Comparison of ENCODE assay signal across 20 cellular contexts in the genomic region with DNA sequence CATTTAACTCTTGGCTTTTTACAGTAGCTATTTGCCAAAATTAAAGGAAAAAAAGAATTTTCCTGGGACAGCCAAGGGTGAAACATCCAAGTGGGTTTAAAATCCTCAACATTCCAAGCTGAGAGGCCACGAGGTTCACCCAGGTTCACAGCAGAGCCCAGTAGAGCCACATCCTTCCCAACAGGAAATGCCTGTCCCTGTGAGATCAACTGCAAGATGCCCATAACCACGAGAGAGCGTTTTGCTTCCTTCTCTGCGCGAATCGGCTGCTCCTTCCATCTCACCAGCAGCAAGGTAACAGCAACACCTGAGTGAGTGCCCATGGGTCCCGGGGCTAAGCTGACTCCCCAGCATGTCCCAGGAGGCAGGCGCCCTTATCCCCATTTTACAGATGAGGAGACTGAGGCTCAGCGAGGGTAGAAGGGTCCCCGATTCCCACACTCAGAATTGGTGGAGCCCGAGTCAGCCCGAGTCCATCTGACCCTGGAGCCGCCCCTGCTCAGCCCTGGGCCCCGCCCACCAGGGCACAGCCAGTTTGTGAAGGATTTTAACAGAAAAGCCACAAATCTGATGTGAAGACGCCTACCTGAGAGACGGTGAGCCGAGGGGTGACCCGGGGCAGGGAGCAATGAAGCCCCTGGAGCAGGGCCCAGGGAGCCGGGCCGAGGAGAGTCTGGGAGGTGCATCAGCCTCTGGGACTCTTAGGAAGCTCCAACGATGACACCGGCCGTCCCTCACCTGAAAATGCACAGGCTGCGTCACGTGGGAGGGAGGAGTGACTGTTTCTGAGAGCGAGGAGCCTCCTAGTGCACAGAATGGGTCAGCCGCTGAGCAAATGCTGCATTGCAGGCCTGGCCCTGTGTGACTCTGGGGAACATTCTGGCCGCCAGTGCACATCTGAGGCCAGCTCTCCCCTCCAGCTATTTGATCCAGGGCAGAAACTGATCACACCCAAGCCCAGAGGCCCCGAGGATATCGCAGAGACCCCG.
DNase-seq lines count a peak whose midpoint lies in the region; ATAC-seq, FAIRE-seq and TF ChIP-seq lines count a peak whose summit lies in the region.
"Had no signal": no experiment of that assay in that cellular context is flagged by ENCODE, and none has a peak within 500 bp of the region (broad histone marks: within the 10 kb centered on the region; RNA-seq: fewer than 3 reads in every experiment).

No MANE protein-coding gene starts in this region.

- H3K27me3 ChIP-seq in PC-3 (ENCODE audit: low read length) = peaks cover 35% of the 10 kb centered on the region
- H3K27me3 ChIP-seq in H1 (replicated peaks in 1 of 4; ENCODE audit: control insufficient read depth in 3 of 4, extremely low read depth in 1 of 4, insufficient read depth in 3 of 4, low read length in 3 of 4) = no peaks in the 10 kb centered on the region

- H2BK5ac ChIP-seq in H1 (ENCODE audit: low read depth, low read length) = no peak overlapping the region

- no peak overlapping the region; the same call in 1 of the 2 replicates for H4K8ac ChIP-seq in H1 (ENCODE audit: extremely low read depth, insufficient read depth, low read length)

- H3K36me3 ChIP-seq in PC-3 (ENCODE audit: low read depth, low read length) (no peaks in the 10 kb centered on the region), H1 (ENCODE audit: control insufficient read depth in 2 of 4, insufficient read depth in 4 of 4, low read length in 3 of 4) (no peaks in the 10 kb centered on the region)
- H3K36me3 ChIP-seq: esophagus muscularis mucosa had no signal

- no peaks in the 10 kb centered on the region for H3K27me3 Mint-ChIP-seq in activated naive CD8-positive, alpha-beta T cell treated with anti-CD3 and anti-CD28 coated beads for 36 hours
- H3K27me3 Mint-ChIP-seq in activated naive CD8-positive, alpha-beta T cell treated with anti-CD3 and anti-CD28 coated beads, Interleukin-2, amount 50 U/mL, for 24 hours = peaks cover 3% of the 10 kb centered on the region
- no peaks in the 10 kb centered on the region for H3K27me3 Mint-ChIP-seq in activated T-cell treated with anti-CD3 and anti-CD28 coated beads, Interleukin-2, amount 50 U/mL, for 4 hours (ENCODE audit: low read depth)

- no peak overlapping the region for H2BK120ac ChIP-seq in H1 (replicated peaks; ENCODE audit: low read depth, low read length)

- H3K79me2 ChIP-seq in PC-3 (ENCODE audit: low read length) (no peaks in the 10 kb centered on the region), H1 (ENCODE audit: control insufficient read depth in 1 of 2, insufficient read depth in 2 of 2, low read length in 2 of 2) (no peaks in the 10 kb centered on the region; a peak in 2 of 4 replicates)

- H4K20me1 ChIP-seq in PC-3 (ENCODE audit: low read length) (no peaks in the 10 kb centered on the region), H1 (replicated peaks in 1 of 2; ENCODE audit: control insufficient read depth in 1 of 2, insufficient read depth in 2 of 2, low read length in 2 of 2) (no peaks in the 10 kb centered on the region)

- no peak for ATAC-seq in activated naive CD8-positive, alpha-beta T cell treated with anti-CD3 and anti-CD28 coated beads, Interleukin-2, amount 50 U/mL, for 24 hours
- ATAC-seq in PC-3 (peak; percentile 29; the same call in 1 of the 2 replicates), HG02973 (IDR thresholded peaks at IDR 0.05; ENCODE audit: unreplicated experiment) (no peak), HG03432 (IDR thresholded peaks at IDR 0.05; ENCODE audit: unreplicated experiment) (no peak)
- peak; percentile 43 for ATAC-seq in stimulated activated effector memory CD8-positive, alpha-beta T cell treated with anti-CD3 and anti-CD28 coated beads, Interleukin-12 subunit alpha, Interleukin-12 subunit beta, amount 100 ng/mL, for 72 hours
- no peak for ATAC-seq in activated T-cell treated with anti-CD3 and anti-CD28 coated beads, Interleukin-2, amount 50 U/mL, for 4 hours

- no peak for TF ChIP-seq POLR2A in H1 (IDR thresholded peaks at IDR 0.05; ENCODE audit: control extremely low read depth in 1 of 2, low read depth in 2 of 2, low read length in 2 of 2)

- no peak overlapping the region for H4K91ac ChIP-seq in H1 (replicated peaks; ENCODE audit: insufficient read length, low read length)

- no peak overlapping the region for H3K27ac Mint-ChIP-seq in activated naive CD8-positive, alpha-beta T cell treated with anti-CD3 and anti-CD28 coated beads for 36 hours
- no peak overlapping the region for H3K27ac Mint-ChIP-seq in activated naive CD8-positive, alpha-beta T cell treated with anti-CD3 and anti-CD28 coated beads, Interleukin-2, amount 50 U/mL, for 24 hours
- H3K27ac Mint-ChIP-seq in stimulated activated effector memory CD8-positive, alpha-beta T cell treated with anti-CD3 and anti-CD28 coated beads, Interleukin-12 subunit alpha, Interleukin-12 subunit beta, amount 100 ng/mL, for 72 hours = no peak overlapping the region
- H3K27ac Mint-ChIP-seq: naive B cell had no signal

- no peaks in the 10 kb centered on the region for H3K9me3 Mint-ChIP-seq in activated naive CD8-positive, alpha-beta T cell treated with anti-CD3 and anti-CD28 coated beads for 36 hours
- H3K9me3 Mint-ChIP-seq in activated naive CD8-positive, alpha-beta T cell treated with anti-CD3 and anti-CD28 coated beads, Interleukin-2, amount 50 U/mL, for 24 hours = no peaks in the 10 kb centered on the region
- H3K9me3 Mint-ChIP-seq in stimulated activated effector memory CD8-positive, alpha-beta T cell treated with anti-CD3 and anti-CD28 coated beads, Interleukin-12 subunit alpha, Interleukin-12 subunit beta, amount 100 ng/mL, for 72 hours = no peaks in the 10 kb centered on the region
- H3K9me3 Mint-ChIP-seq in activated T-cell treated with anti-CD3 and anti-CD28 coated beads, Interleukin-2, amount 50 U/mL, for 4 hours = no peaks in the 10 kb centered on the region
- H3K9me3 Mint-ChIP-seq: naive B cell had no signal

- H3K4me1 ChIP-seq in PC-3 (ENCODE audit: insufficient read depth, low read length) (no peaks in the 10 kb centered on the region), H1 (replicated peaks in 1 of 4; ENCODE audit: control insufficient read depth in 3 of 4, insufficient read depth in 4 of 4, low read length in 3 of 4) (no peaks in the 10 kb centered on the region; a peak in 1 of 7 replicates)
- H3K4me1 ChIP-seq: esophagus muscularis mucosa had no signal

- no peak for FAIRE-seq in H1 (lab: Jason Lieb, UNC)
- FAIRE-seq: bronchial epithelial cell, keratinocyte had no signal

- no peak overlapping the region for H4K5ac ChIP-seq in H1 (ENCODE audit: insufficient read length, low read depth, low read length)

- H3K9me3 ChIP-seq in PC-3 (ENCODE audit: low read length) (no peaks in the 10 kb centered on the region), H1 (ENCODE audit: insufficient read depth in 2 of 2, low read depth in 1 of 2, low read length in 1 of 2) (no peaks in the 10 kb centered on the region)
- H3K9me3 ChIP-seq: esophagus muscularis mucosa, SK-N-SH had no signal

- H3K4me3 ChIP-seq in PC-3 (ENCODE audit: low read length) = no peak overlapping the region
- H3K4me3 ChIP-seq in H1 (ENCODE audit: extremely low read depth in 1 of 4, insufficient read depth in 2 of 4, low read depth in 3 of 4, low read length in 4 of 4) = no peak overlapping the region
- H3K4me3 ChIP-seq: esophagus muscularis mucosa, PC-9 had no signal

- POLR2A ChIA-PET in PC-3 (lab: Charles Lee; ENCODE audit: unreplicated experiment) = no interaction called here
- POLR2A ChIA-PET in H1 (lab: Charles Lee; ENCODE audit: partially characterized antibody) = interaction anchor here (1.2 kb wide), 1 partner anchor 19 kb away, joined by 4 read pairs; no protein-coding TSS in a partner anchor

- peak overlapping the region; percentile 7; the same call in 1 of the 2 replicates for H3K18ac ChIP-seq in H1 (ENCODE audit: extremely low read depth, low read length)

- DNase-seq in activated naive CD8-positive, alpha-beta T cell treated with anti-CD3 and anti-CD28 coated beads for 36 hours = no peak
- DNase-seq in activated naive CD8-positive, alpha-beta T cell treated with anti-CD3 and anti-CD28 coated beads, Interleukin-2, amount 50 U/mL, for 24 hours = no peak
- peak; percentile 7 for DNase-seq in PC-3
- peak in 1 of 2 experiments; percentile 57 for DNase-seq in H1 (ENCODE audit: low read depth in 1 of 2, low spot score in 2 of 2)
- DNase-seq in stimulated activated effector memory CD8-positive, alpha-beta T cell treated with anti-CD3 and anti-CD28 coated beads, Interleukin-12 subunit alpha, Interleukin-12 subunit beta, amount 100 ng/mL, for 72 hours (ENCODE audit: low spot score in 2 of 2) = no peak
- DNase-seq in activated T-cell treated with anti-CD3 and anti-CD28 coated beads, Interleukin-2, amount 50 U/mL, for 4 hours = no peak
- DNase-seq: activated CD4-positive, alpha-beta T cell treated with anti-CD3 and anti-CD28 coated beads, Interleukin-2, amount 50 U/mL, for 48 hours; activated T-cell treated with anti-CD3 and anti-CD28 coated beads, Interleukin-2, amount 50 U/mL, for 1 hour; HCEC 1CT; naive B cell; NCI-H1417 treated with DMSO at 0.1 percent for 48 hours; NCI-H774; PC-9; SK-N-SH; stimulated activated CD4-positive, alpha-beta T cell treated with anti-CD3 and anti-CD28 coated beads, Interleukin-2, amount 100 ng/mL, for 48 hours had no signal

- H3K36me3 Mint-ChIP-seq in activated naive CD8-positive, alpha-beta T cell treated with anti-CD3 and anti-CD28 coated beads for 36 hours = no peaks in the 10 kb centered on the region
- H3K36me3 Mint-ChIP-seq in activated naive CD8-positive, alpha-beta T cell treated with anti-CD3 and anti-CD28 coated beads, Interleukin-2, amount 50 U/mL, for 24 hours (ENCODE audit: low read depth) = no peaks in the 10 kb centered on the region
- no peaks in the 10 kb centered on the region for H3K36me3 Mint-ChIP-seq in stimulated activated effector memory CD8-positive, alpha-beta T cell treated with anti-CD3 and anti-CD28 coated beads, Interleukin-12 subunit alpha, Interleukin-12 subunit beta, amount 100 ng/mL, for 72 hours
- H3K36me3 Mint-ChIP-seq in activated T-cell treated with anti-CD3 and anti-CD28 coated beads, Interleukin-2, amount 50 U/mL, for 4 hours (ENCODE audit: insufficient read depth) = no peaks in the 10 kb centered on the region
- H3K36me3 Mint-ChIP-seq: naive B cell had no signal

- no peak overlapping the region for H2BK15ac ChIP-seq in H1 (ENCODE audit: low read length)

- TF ChIP-seq RAD21 in H1 (IDR thresholded peaks at IDR 0.05 in 1 of 2, conservative IDR thresholded peaks at IDR 0.05 in 1 of 2; ENCODE audit: low read depth in 2 of 2, low read length in 2 of 2) = peak; percentile 17 to 28; a peak in 2 of 4 replicates

- H3K4me1 Mint-ChIP-seq in activated naive CD8-positive, alpha-beta T cell treated with anti-CD3 and anti-CD28 coated beads for 36 hours = peaks cover 3% of the 10 kb centered on the region
- no peaks in the 10 kb centered on the region for H3K4me1 Mint-ChIP-seq in activated naive CD8-positive, alpha-beta T cell treated with anti-CD3 and anti-CD28 coated beads, Interleukin-2, amount 50 U/mL, for 24 hours
- no peaks in the 10 kb centered on the region for H3K4me1 Mint-ChIP-seq in stimulated activated effector memory CD8-positive, alpha-beta T cell treated with anti-CD3 and anti-CD28 coated beads, Interleukin-12 subunit alpha, Interleukin-12 subunit beta, amount 100 ng/mL, for 72 hours
- H3K4me1 Mint-ChIP-seq in activated T-cell treated with anti-CD3 and anti-CD28 coated beads, Interleukin-2, amount 50 U/mL, for 4 hours (ENCODE audit: low read depth) = peaks cover 5% of the 10 kb centered on the region
- H3K4me1 Mint-ChIP-seq: naive B cell had no signal

- H3K27ac ChIP-seq in PC-3 (ENCODE audit: low read length) = no peak overlapping the region
- no peak overlapping the region for H3K27ac ChIP-seq in H1 (ENCODE audit: low read depth, low read length)
- H3K27ac ChIP-seq: esophagus muscularis mucosa, PC-9 had no signal

- H2BK20ac ChIP-seq in H1 (ENCODE audit: low read length) = no peak overlapping the region; the same call in 1 of the 2 replicates

- intact Hi-C loops in PC-3 (cut with micrococcal nuclease) = no loop called here

- no peak overlapping the region for H3K23ac ChIP-seq in H1 (ENCODE audit: insufficient read length)

- H2AK5ac ChIP-seq in H1 (ENCODE audit: low read depth, low read length) = 0 out of 2 replicates have a peak overlapping the region, but pooled peaks have one; percentile 86

- TF ChIP-seq CTCF in PC-3 (conservative IDR thresholded peaks at IDR 0.05; ENCODE audit: low read depth, low read length) = no peak
- TF ChIP-seq CTCF in H1 (IDR thresholded peaks at IDR 0.05; ENCODE audit: control extremely low read depth in 1 of 3, insufficient read depth in 1 of 3, low read depth in 1 of 3, low read length in 3 of 3) = peak in 2 of 3 experiments; percentile 4 to 24; a peak in 1 of 4 replicates

- no peaks in the 10 kb centered on the region for H3K79me1 ChIP-seq in H1 (ENCODE audit: low read depth, low read length)

- no peaks in the 10 kb centered on the region for H3K9me2 ChIP-seq in PC-3 (replicated peaks; ENCODE audit: low read length)
- H3K9me2 ChIP-seq: SK-N-SH had no signal

- no peak overlapping the region for H3K4ac ChIP-seq in H1 (replicated peaks; ENCODE audit: insufficient read length, low read depth, low read length)

- H3F3A ChIP-seq in PC-3 (ENCODE audit: low read length, unreplicated experiment) = no peaks in the 10 kb centered on the region

- H3K9ac ChIP-seq in PC-3 (ENCODE audit: low read length) (no peak overlapping the region), H1 (replicated peaks in 1 of 4; ENCODE audit: extremely low read depth in 1 of 4, low read depth in 3 of 4, low read length in 3 of 4) (no peak overlapping the region)
- H3K9ac ChIP-seq: SK-N-SH had no signal

- no TSS peak for BruUV-seq in PC-3 (replicated peaks; lab: Mats Ljungman, UMichigan)

- no peak overlapping the region for H3K14ac ChIP-seq in H1 (ENCODE audit: insufficient read length)

- 0 out of 2 replicates have a peak overlapping the region, but pooled peaks have one; percentile 27 for H2BK12ac ChIP-seq in H1 (ENCODE audit: low read depth, low read length)

- 76% methylated on average over 26 of the region's 31 CpGs; no CpG with 5 or more reads in 1 of the 2 experiments for WGBS in H1 (ENCODE audit: extremely low coverage in 1 of 2, insufficient coverage in 1 of 2, insufficient read length in 1 of 2, insufficient replicate concordance in 2 of 2, low coverage in 1 of 2, low lambda C conversion rate in 2 of 2, missing lambda C conversion rate in 1 of 2), 2 experiments

- H3K4me3 Mint-ChIP-seq in activated naive CD8-positive, alpha-beta T cell treated with anti-CD3 and anti-CD28 coated beads for 36 hours = peak overlapping the region; percentile 22
- H3K4me3 Mint-ChIP-seq in activated naive CD8-positive, alpha-beta T cell treated with anti-CD3 and anti-CD28 coated beads, Interleukin-2, amount 50 U/mL, for 24 hours = no peak overlapping the region
- H3K4me3 Mint-ChIP-seq in stimulated activated effector memory CD8-positive, alpha-beta T cell treated with anti-CD3 and anti-CD28 coated beads, Interleukin-12 subunit alpha, Interleukin-12 subunit beta, amount 100 ng/mL, for 72 hours = peak overlapping the region; percentile 41
- no peak overlapping the region for H3K4me3 Mint-ChIP-seq in activated T-cell treated with anti-CD3 and anti-CD28 coated beads, Interleukin-2, amount 50 U/mL, for 4 hours

- CTCF ChIA-PET in PC-3 (lab: Charles Lee) = no interaction called here
- CTCF ChIA-PET in H1 (lab: Charles Lee; ENCODE audit: partially characterized antibody) = interaction anchor here (0.6 to 1.8 kb wide), 3 partner anchors 37 to 369 kb away, joined by 3 to 4 read pairs (median 3); no protein-coding TSS in a partner anchor

- no peak overlapping the region for H3K56ac ChIP-seq in H1 (replicated peaks; ENCODE audit: insufficient read length, low read depth, low read length)

- H3K23me2 ChIP-seq in H1 (ENCODE audit: low read depth, low read length) = peaks cover 4% of the 10 kb centered on the region; the same call in 1 of the 2 replicates

- TF ChIP-seq EP300 in H1 (IDR thresholded peaks at IDR 0.05; ENCODE audit: borderline replicate concordance in 1 of 2, low read depth in 2 of 2, low read length in 2 of 2) = no peak

- H2AFZ ChIP-seq in PC-3 (ENCODE audit: low read length) (no peak overlapping the region), H1 (ENCODE audit: low read length) (no peak overlapping the region)
- H2AFZ ChIP-seq: PC-9 had no signal

- H3K4me2 ChIP-seq in PC-3 (ENCODE audit: low read length) (no peak overlapping the region), H1 (ENCODE audit: insufficient read depth in 1 of 2, low read depth in 2 of 2, low read length in 2 of 2) (no peak overlapping the region)
- H3K4me2 ChIP-seq: PC-9, SK-N-SH had no signal

Comparison
In these comparisons a context has a peak if more than half of its experiments do, and no peak if none do; other contexts are left out.
1. H3K4me3 Mint-ChIP-seq: peak in activated naive CD8-positive, alpha-beta T cell treated with anti-CD3 and anti-CD28 coated beads for 36 hours (single experiment) and stimulated activated effector memory CD8-positive, alpha-beta T cell treated with anti-CD3 and anti-CD28 coated beads, Interleukin-12 subunit alpha, Interleukin-12 subunit beta, amount 100 ng/mL, for 72 hours (single experiment); none in activated naive CD8-positive, alpha-beta T cell treated with anti-CD3 and anti-CD28 coated beads, Interleukin-2, amount 50 U/mL, for 24 hours (single experiment) and activated T-cell treated with anti-CD3 and anti-CD28 coated beads, Interleukin-2, amount 50 U/mL, for 4 hours (single experiment).
2. ATAC-seq: peak in PC-3 (single experiment) and stimulated activated effector memory CD8-positive, alpha-beta T cell treated with anti-CD3 and anti-CD28 coated beads, Interleukin-12 subunit alpha, Interleukin-12 subunit beta, amount 100 ng/mL, for 72 hours (single experiment); none in activated naive CD8-positive, alpha-beta T cell treated with anti-CD3 and anti-CD28 coated beads, Interleukin-2, amount 50 U/mL, for 24 hours (single experiment), HG02973 (single experiment), HG03432 (single experiment) and activated T-cell treated with anti-CD3 and anti-CD28 coated beads, Interleukin-2, amount 50 U/mL, for 4 hours (0 of 2).